10 cellular contexts compared by ENCODE assay signal in genomic region chr17:50480142-50480764, GRCh38. TPM values are rescaled to one million over a fixed set of nuclear protein-coding genes. Genes with fewer than 3 reads are reported as not detected.
DNase-seq lines count a peak whose midpoint lies in the region; ATAC-seq, FAIRE-seq and TF ChIP-seq lines count a peak whose summit lies in the region.
"Had no signal": no experiment of that assay in that cellular context is flagged by ENCODE, and none has a peak within 500 bp of the region (broad histone marks: within the 10 kb centered on the region; RNA-seq: fewer than 3 reads in every experiment).

No MANE protein-coding gene starts in this region.

- FAIRE-seq in A549 (lab: Jason Lieb, UNC) = no peak

- peak overlapping the region in 1 of 2 experiments; percentile 91; a peak in 3 of 6 replicates for H3K27ac ChIP-seq in A549
- H3K27ac ChIP-seq in naive thymus-derived CD4-positive, alpha-beta T cell (ENCODE audit: low read depth, low read length) = peak overlapping the region; percentile 12

- H3K9me3 ChIP-seq in A549 = no peaks in the 10 kb centered on the region
- H3K9me3 ChIP-seq in adipocyte (ENCODE audit: control insufficient read depth, low read length) = no peaks in the 10 kb centered on the region
- no peaks in the 10 kb centered on the region for H3K9me3 ChIP-seq in naive thymus-derived CD4-positive, alpha-beta T cell (ENCODE audit: control insufficient read depth in 2 of 3, low read length in 3 of 3)

- no peaks in the 10 kb centered on the region for H3K36me3 Mint-ChIP-seq in HFFc6 (ENCODE audit: low read depth)
- peaks cover 0 to 20% (median 4%) of the 10 kb centered on the region in 5 donors for H3K36me3 Mint-ChIP-seq in naive thymus-derived CD4-positive, alpha-beta T cell

- H3K36me3 ChIP-seq in adipocyte (ENCODE audit: control insufficient read depth, insufficient read depth, low read length, severe bottlenecking) = peaks cover 28% of the 10 kb centered on the region
- H3K36me3 ChIP-seq in naive thymus-derived CD4-positive, alpha-beta T cell (ENCODE audit: control insufficient read depth in 2 of 3, insufficient read depth in 3 of 3, low read length in 3 of 3) = peaks cover 0 to 40% (median 3%) of the 10 kb centered on the region in 3 experiments

- ATAC-seq in A549 = no peak
- no peak for ATAC-seq in naive thymus-derived CD4-positive, alpha-beta T cell
- ATAC-seq in GM19397 (IDR thresholded peaks at IDR 0.05; ENCODE audit: unreplicated experiment) = no peak

- H3K4me3 Mint-ChIP-seq in HFFc6 = peak overlapping the region; percentile 90; the same call in 1 of the 2 replicates
- peak overlapping the region; percentile 47 to 93 (median 90) for H3K4me3 Mint-ChIP-seq in naive thymus-derived CD4-positive, alpha-beta T cell

- TF ChIP-seq RAD21 in A549 (conservative IDR thresholded peaks at IDR 0.05 in 1 of 2, IDR thresholded peaks at IDR 0.05 in 1 of 2) = no peak

- no peaks in the 10 kb centered on the region for H3K9me3 Mint-ChIP-seq in HFFc6
- H3K9me3 Mint-ChIP-seq in naive thymus-derived CD4-positive, alpha-beta T cell = no peaks in the 10 kb centered on the region

- H3K4me1 ChIP-seq in A549 (peaks cover 31% of the 10 kb centered on the region), adipocyte (ENCODE audit: control insufficient read depth, insufficient read depth, low read length) (peaks cover 52% of the 10 kb centered on the region)
- peaks cover 11 to 12% of the 10 kb centered on the region in 2 donors for H3K4me1 ChIP-seq in naive thymus-derived CD4-positive, alpha-beta T cell (ENCODE audit: control insufficient read depth in 2 of 2, insufficient read depth in 2 of 2, low read length in 2 of 2)

- no peak for TF ChIP-seq CTCF in A549 (IDR thresholded peaks at IDR 0.05)
- no peak for TF ChIP-seq CTCF in HFFc6 (IDR thresholded peaks at IDR 0.05)
- TF ChIP-seq CTCF in lower leg skin (IDR thresholded peaks at IDR 0.05) = no peak

- H3K4me3 ChIP-seq in A549 = no peak overlapping the region; the same call in 2 of the 3 replicates
- no peak overlapping the region for H3K4me3 ChIP-seq in adipocyte (ENCODE audit: low read length)
- no peak overlapping the region for H3K4me3 ChIP-seq in naive thymus-derived CD4-positive, alpha-beta T cell (ENCODE audit: low read length)
- no peak overlapping the region for H3K4me3 ChIP-seq in lower leg skin (ENCODE audit: low read depth, poor library complexity, severe bottlenecking)

- peak overlapping the region; percentile 18 for H3K9ac ChIP-seq in adipocyte (ENCODE audit: low read length)

- no peaks in the 10 kb centered on the region; the same call in 1 of the 2 replicates for H3K27me3 Mint-ChIP-seq in HFFc6 (ENCODE audit: insufficient read depth)
- peaks cover 0 to 6% (median 0%) of the 10 kb centered on the region in 5 donors for H3K27me3 Mint-ChIP-seq in naive thymus-derived CD4-positive, alpha-beta T cell

- no peak for TF ChIP-seq EP300 in A549 (IDR thresholded peaks at IDR 0.05)

- no peaks in the 10 kb centered on the region for H3K27me3 ChIP-seq in adipocyte (replicated peaks; ENCODE audit: control insufficient read depth, insufficient read depth, low read length)
- H3K27me3 ChIP-seq in naive thymus-derived CD4-positive, alpha-beta T cell (ENCODE audit: control insufficient read depth in 2 of 2, insufficient read depth in 2 of 2, low read length in 2 of 2) = no peaks in the 10 kb centered on the region

- H3K27ac Mint-ChIP-seq in HFFc6 = no peak overlapping the region
- H3K27ac Mint-ChIP-seq in naive thymus-derived CD4-positive, alpha-beta T cell = peak overlapping the region in 7 of 9 donors; percentile 12 to 81 (median 61)

- H3K4me1 Mint-ChIP-seq in HFFc6 (ENCODE audit: low read depth) = peaks cover 32% of the 10 kb centered on the region
- peaks cover 19 to 28% (median 23%) of the 10 kb centered on the region in 7 donors for H3K4me1 Mint-ChIP-seq in naive thymus-derived CD4-positive, alpha-beta T cell

- no peak for TF ChIP-seq POLR2A in A549 (IDR thresholded peaks at IDR 0.05; ENCODE audit: low read length)
- TF ChIP-seq POLR2A in lower leg skin (IDR thresholded peaks at IDR 0.05) = no peak

- POLR2A ChIA-PET in A549 (lab: Yijun Ruan, JAX) = interaction anchor here (0.9 to 1.0 kb wide), 5 partner anchors 23 to 328 kb away, joined by 3 to 4 read pairs (median 3); no protein-coding TSS in a partner anchor
- POLR2A ChIA-PET in naive thymus-derived CD4-positive, alpha-beta T cell (lab: Charles Lee) = interaction anchor here (0.7 to 1.1 kb wide), 3 partner anchors 20 to 118 kb away, joined by 3 to 6 read pairs (median 5); partner anchors contain the start of gene LRRC59

- H3K4me2 ChIP-seq in A549 = peak overlapping the region; percentile 76

- CTCF ChIA-PET in A549 (lab: Yijun Ruan, JAX) = interaction anchor here (1.0 to 10.0 kb wide), 30 partner anchors 8 to 382 kb away, joined by 3 to 238 read pairs (median 5); partner anchors contain the start of genes CHAD, COL1A1, EPN3 and LRRC59
- CTCF ChIA-PET in naive thymus-derived CD4-positive, alpha-beta T cell (lab: Charles Lee) = interaction anchor here (0.5 to 2.0 kb wide), 7 partner anchors 13 to 121 kb away, joined by 3 to 13 read pairs (median 3); no protein-coding TSS in a partner anchor

- 88% methylated on average over 7 of the region's 7 CpGs for WGBS in A549 (ENCODE audit: missing lambda C conversion rate)
- WGBS in lower leg skin, 2 donors = 77 to 79% methylated on average over 7 of the region's 7 CpGs

- intact Hi-C loops in naive thymus-derived CD4-positive, alpha-beta T cell (cut with micrococcal nuclease) = no loop called here
- intact Hi-C loops in lower leg skin (cut with DNase I; ENCODE audit: low total_unique reads) = loop anchor here (5.0 to 10.0 kb wide), 3 partner anchors 55 to 217 kb away; partner anchors contain the start of gene EPN3

- DNase-seq in A549 (ENCODE audit: low read depth in 1 of 2, low spot score in 1 of 2) = no peak
- no peak for DNase-seq in HFFc6
- DNase-seq in adipocyte (ENCODE audit: low read depth) = no peak
- DNase-seq in naive thymus-derived CD4-positive, alpha-beta T cell = no peak
- no peak for DNase-seq in lower leg skin (ENCODE audit: low spot score in 2 of 2)
- no peak for DNase-seq in amygdala (lab: John Stamatoyannopoulos, UW)
- no peak for DNase-seq in stimulated activated CD4-positive, alpha-beta T cell treated with anti-CD3 and anti-CD28 coated beads, Interleukin-4, amount 100 ng/mL, for 24 hours

RNA-seq across cellular contexts. Expression of gene RSAD1, which starts 1.6 kb away (rescaled TPM):
- polyA plus RNA-seq in A549 (2011; rRNA removed) = 38.2 and 47.2 TPM in 2 replicates
- 32.7 and 42.8 TPM in 2 replicates for polyA plus RNA-seq in A549 (2012; cell fraction: cytosol; rRNA removed)
- 81.1 and 85.4 TPM in 2 replicates for polyA plus RNA-seq in A549 (2012; cell fraction: nucleus; rRNA removed)
- 36.3 to 42.0 TPM (median 40.9 TPM) in 3 replicates for polyA plus RNA-seq in A549 (2017; fragmentation: RNase III; extraction: RNeasy Plus Mini Kit Qiagen cat#74134 plus additional on column Dnase treatment)
- polyA minus RNA-seq in A549 (2011; rRNA and poly(A)+ RNA removed) = 29.3 and 30.0 TPM in 2 replicates
- total RNA-seq in HFFc6 (2021; fragmentation: NEBNext Ultra II Directional; extraction: Animal tissue kit (Norgen Biotek cat#: 25700)) = 10 to 100 TPM; 14.9 to 20.4 (median 17.5) TPM
- 10 to 100 TPM; 38.3 to 91.0 (median 54.6) TPM for total RNA-seq in naive thymus-derived CD4-positive, alpha-beta T cell
- polyA plus RNA-seq in naive thymus-derived CD4-positive, alpha-beta T cell = 10 to 100 TPM; 56.8 to 76.0 TPM
- 10 to 100 TPM; 21.5 to 40.5 (median 26.5) TPM for total RNA-seq in lower leg skin

RNA-seq across cellular contexts. Expression of gene CHAD, which starts 11.6 kb away (rescaled TPM):
- not detected in 2 replicates for polyA plus RNA-seq in A549 (2011; rRNA removed)
- polyA plus RNA-seq in A549 (2012; cell fraction: cytosol; rRNA removed) = 0.03 TPM in 1 of 2 replicates, not detected in the other
- 0.04 TPM in 1 of 2 replicates, not detected in the other for polyA plus RNA-seq in A549 (2012; cell fraction: nucleus; rRNA removed)
- not detected in 3 replicates for polyA plus RNA-seq in A549 (2017; fragmentation: RNase III; extraction: RNeasy Plus Mini Kit Qiagen cat#74134 plus additional on column Dnase treatment)
- polyA minus RNA-seq in A549 (2011; rRNA and poly(A)+ RNA removed) = not detected in 2 replicates
- not detected for total RNA-seq in HFFc6 (2021; fragmentation: NEBNext Ultra II Directional; extraction: Animal tissue kit (Norgen Biotek cat#: 25700))
- not detected for total RNA-seq in naive thymus-derived CD4-positive, alpha-beta T cell
- not detected for polyA plus RNA-seq in naive thymus-derived CD4-positive, alpha-beta T cell
- 1 to 10 TPM; 3.2 to 8.2 (median 7.2) TPM for total RNA-seq in lower leg skin
- total RNA-seq: fibroblast of villous mesenchyme; T-helper 1 cell treated with Interleukin-12 subunit alpha and Interleukin-12 subunit beta and Interleukin-4 antibody, amounts not matched to agents 30 ng/mL and 1 ng/mL, for 36 hours had no signal

RNA-seq across cellular contexts. Expression of gene MYCBPAP, which starts 28.0 kb away (rescaled TPM):
- 2.5 and 4.1 TPM in 2 replicates for polyA plus RNA-seq in A549 (2011; rRNA removed)
- 0.59 and 0.89 TPM in 2 replicates for polyA plus RNA-seq in A549 (2012; cell fraction: cytosol; rRNA removed)
- polyA plus RNA-seq in A549 (2012; cell fraction: nucleus; rRNA removed) = 3.0 and 3.7 TPM in 2 replicates
- 0.93 to 2.1 TPM (median 1.2 TPM) in 3 replicates for polyA plus RNA-seq in A549 (2017; fragmentation: RNase III; extraction: RNeasy Plus Mini Kit Qiagen cat#74134 plus additional on column Dnase treatment)
- 3.2 and 3.9 TPM in 2 replicates for polyA minus RNA-seq in A549 (2011; rRNA and poly(A)+ RNA removed)
- under 1 TPM; 0.12 to 0.76 (median 0.28) TPM for total RNA-seq in HFFc6 (2021; fragmentation: NEBNext Ultra II Directional; extraction: Animal tissue kit (Norgen Biotek cat#: 25700))
- 1 to 10 TPM in 4 of 5 experiments, under 1 TPM in 1; 0.90 to 9.0 (median 8.6) TPM for total RNA-seq in naive thymus-derived CD4-positive, alpha-beta T cell
- polyA plus RNA-seq in naive thymus-derived CD4-positive, alpha-beta T cell = under 1 TPM in 1 of 2 donors, not detected in 1; 0.59 TPM
- total RNA-seq in lower leg skin = 1 to 10 TPM in 1 of 4 donors, under 1 TPM in 3; 0.38 to 2.3 (median 0.54) TPM

RNA-seq across cellular contexts. Expression of gene EPN3, which starts 52.3 kb away (rescaled TPM):
- polyA plus RNA-seq in A549 (2011; rRNA removed) (0.09 and 0.13 TPM in 2 replicates), A549 (2017; fragmentation: RNase III; extraction: RNeasy Plus Mini Kit Qiagen cat#74134 plus additional on column Dnase treatment) (0.18 to 0.26 TPM (median 0.20 TPM) in 3 replicates)
- polyA plus RNA-seq in A549 (2012; cell fraction: cytosol; rRNA removed) = 0.15 and 0.39 TPM in 2 replicates
- polyA plus RNA-seq in A549 (2012; cell fraction: nucleus; rRNA removed) = 0.22 and 0.67 TPM in 2 replicates
- 0.12 and 0.78 TPM in 2 replicates for polyA minus RNA-seq in A549 (2011; rRNA and poly(A)+ RNA removed)
- total RNA-seq in HFFc6 (2021; fragmentation: NEBNext Ultra II Directional; extraction: Animal tissue kit (Norgen Biotek cat#: 25700)) = under 1 TPM in 1 of 6 experiments, not detected in 5; 0.05 TPM
- not detected for total RNA-seq in naive thymus-derived CD4-positive, alpha-beta T cell
- not detected for polyA plus RNA-seq in naive thymus-derived CD4-positive, alpha-beta T cell
- total RNA-seq in lower leg skin = 100 to 1,000 TPM in 3 of 4 donors, 10 to 100 TPM in 1; 99.2 to 174 (median 115) TPM

RNA-seq across cellular contexts. Expression of gene ACSF2, which starts 54.2 kb away (rescaled TPM):
- polyA plus RNA-seq in A549 (2011; rRNA removed) = 28.9 and 33.6 TPM in 2 replicates
- 14.0 and 17.2 TPM in 2 replicates for polyA plus RNA-seq in A549 (2012; cell fraction: cytosol; rRNA removed)
- polyA plus RNA-seq in A549 (2012; cell fraction: nucleus; rRNA removed) = 49.4 and 67.7 TPM in 2 replicates
- polyA plus RNA-seq in A549 (2017; fragmentation: RNase III; extraction: RNeasy Plus Mini Kit Qiagen cat#74134 plus additional on column Dnase treatment) = 16.3 to 24.4 TPM (median 21.5 TPM) in 3 replicates
- 45.1 and 48.8 TPM in 2 replicates for polyA minus RNA-seq in A549 (2011; rRNA and poly(A)+ RNA removed)
- total RNA-seq in HFFc6 (2021; fragmentation: NEBNext Ultra II Directional; extraction: Animal tissue kit (Norgen Biotek cat#: 25700)) = 10 to 100 TPM; 15.3 to 23.3 (median 17.5) TPM
- 10 to 100 TPM; 20.1 to 36.2 (median 22.9) TPM for total RNA-seq in naive thymus-derived CD4-positive, alpha-beta T cell
- polyA plus RNA-seq in naive thymus-derived CD4-positive, alpha-beta T cell = 1 to 10 TPM; 2.2 to 2.6 TPM
- total RNA-seq in lower leg skin = 100 to 1,000 TPM in 1 of 4 donors, 10 to 100 TPM in 3; 40.8 to 121 (median 64.3) TPM

Comparison
In these comparisons a context has a peak if more than half of its experiments do, and no peak if none do; other contexts are left out.
1. RNA of gene CHAD, which starts 11.6 kb away (total RNA-seq): 3.2 to 8.2 TPM in lower leg skin; not detected in HFFc6 and not detected in naive thymus-derived CD4-positive, alpha-beta T cell; every median in the first group is over 4 times any median in the second.